ENCODE assay signal across 1 cellular context in the genomic region with DNA sequence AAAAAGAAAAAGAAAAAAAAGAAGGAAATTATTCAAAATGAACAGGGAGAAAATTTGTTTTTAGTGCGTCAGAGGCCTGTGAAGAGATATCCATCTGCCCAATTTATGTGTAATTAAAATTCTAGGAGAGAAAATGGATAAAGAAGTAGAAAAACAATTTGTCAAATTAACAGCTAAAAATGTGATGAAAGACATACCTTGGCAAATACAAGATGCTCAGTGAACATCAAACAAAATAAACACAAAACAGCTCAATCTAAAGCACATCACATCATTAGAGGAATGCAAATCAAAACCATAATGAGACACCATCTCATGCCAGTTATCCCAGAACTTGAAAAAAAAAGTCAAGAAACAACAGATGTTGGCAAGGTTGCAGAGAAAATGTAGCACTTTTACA.
"Had no signal": no experiment of that assay in that cellular context is flagged by ENCODE, and none has a peak within 500 bp of the region (broad histone marks: within the 10 kb centered on the region; RNA-seq: fewer than 3 reads in every experiment).

No MANE protein-coding gene starts in this region.

- ATAC-seq: GM12878 had no signal

- H3K4me3 ChIP-seq: GM12878 had no signal
